In genomic region chr1:33334081-33334552, GRCh38 we compare ENCODE assay signal across 13 cellular contexts. TPM values are rescaled to one million over a fixed set of nuclear protein-coding genes. Genes with fewer than 3 reads are reported as not detected.
A peak's percentile ranks its signal among the peaks of the same experiment; 100 is the strongest.
DNase-seq lines count a peak whose midpoint lies in the region; ATAC-seq and TF ChIP-seq lines count a peak whose summit lies in the region.
"Had no signal": no experiment of that assay in that cellular context is flagged by ENCODE, and none has a peak within 500 bp of the region (broad histone marks: within the 10 kb centered on the region; RNA-seq: fewer than 3 reads in every experiment).

No MANE protein-coding gene starts in this region.

- H3K4me3 Mint-ChIP-seq in activated CD4-positive, alpha-beta memory T cell treated with anti-CD3 and anti-CD28 coated beads for 36 hours: no peak overlapping the region

- intact Hi-C loops in activated CD4-positive, alpha-beta memory T cell treated with anti-CD3 and anti-CD28 coated beads for 36 hours (cut with micrococcal nuclease): no loop called here

- peaks cover 13% of the 10 kb centered on the region for H3K4me1 Mint-ChIP-seq in activated CD4-positive, alpha-beta memory T cell treated with anti-CD3 and anti-CD28 coated beads for 36 hours (ENCODE audit: low read depth)

- CTCF ChIA-PET in activated CD4-positive, alpha-beta memory T cell treated with anti-CD3 and anti-CD28 coated beads for 36 hours (lab: Charles Lee): interaction anchor here (4.0 kb wide), 1 partner anchor 37 kb away, joined by 24 read pairs; no protein-coding TSS in a partner anchor

- no peak for TF ChIP-seq CTCF in RWPE2 (IDR thresholded peaks at IDR 0.05; ENCODE audit: poor library complexity, severe bottlenecking)

- H3K4me3 ChIP-seq in RWPE2 (ENCODE audit: severe bottlenecking) (no peak overlapping the region), muscle layer of colon (ENCODE audit: low read depth in 1 of 2, low read length in 2 of 2) (no peak overlapping the region)

- H3K27me3 ChIP-seq in RWPE2 (ENCODE audit: insufficient read depth, poor library complexity, severe bottlenecking): no peaks in the 10 kb centered on the region
- H3K27me3 ChIP-seq in muscle layer of colon (ENCODE audit: control insufficient read depth in 1 of 2, insufficient read depth in 2 of 2, low read length in 2 of 2): no peaks in the 10 kb centered on the region

- H3K27me3 Mint-ChIP-seq in activated CD4-positive, alpha-beta memory T cell treated with anti-CD3 and anti-CD28 coated beads for 36 hours: no peaks in the 10 kb centered on the region

- H3K9me3 ChIP-seq in RWPE2 (ENCODE audit: severe bottlenecking) (no peaks in the 10 kb centered on the region), muscle layer of colon (ENCODE audit: low read length) (no peaks in the 10 kb centered on the region)

- no peak for DNase-seq in RWPE2 (ENCODE audit: low spot score)
- peak; percentile 95 for DNase-seq in fibroblast of gingiva (ENCODE audit: low read depth)
- DNase-seq in DMS 273 (lab: John Stamatoyannopoulos, UW; ENCODE audit: unreplicated experiment): no peak
- DNase-seq in NCI-H524 (lab: John Stamatoyannopoulos, UW): no peak
- DNase-seq in activated CD4-positive, alpha-beta memory T cell treated with anti-CD3 and anti-CD28 coated beads for 36 hours: no peak
- DNase-seq in epidermal melanocyte (ENCODE audit: insufficient read length, low spot score): no peak
- DNase-seq: activated naive CD4-positive, alpha-beta T cell; NCI-H2107 had no signal

- no peaks in the 10 kb centered on the region for H3K9me3 Mint-ChIP-seq in activated CD4-positive, alpha-beta memory T cell treated with anti-CD3 and anti-CD28 coated beads for 36 hours

- H3K4me1 ChIP-seq in RWPE2 (ENCODE audit: insufficient read depth, poor library complexity, severe bottlenecking): peaks cover 39% of the 10 kb centered on the region
- H3K4me1 ChIP-seq in muscle layer of colon (ENCODE audit: insufficient read depth, low read length): peaks cover 55% of the 10 kb centered on the region

- H3K27ac Mint-ChIP-seq in activated CD4-positive, alpha-beta memory T cell treated with anti-CD3 and anti-CD28 coated beads for 36 hours: no peak overlapping the region

- POLR2A ChIA-PET in activated CD4-positive, alpha-beta memory T cell treated with anti-CD3 and anti-CD28 coated beads for 36 hours (lab: Charles Lee): interaction anchor here (1.5 kb wide), 1 partner anchor 16 kb away, joined by 3 read pairs; no protein-coding TSS in a partner anchor

- H3K27ac ChIP-seq in RWPE2 (ENCODE audit: poor library complexity, severe bottlenecking) (peak overlapping the region; percentile 99), muscle layer of colon (ENCODE audit: low read depth, low read length) (peak overlapping the region; percentile 61), temporal lobe (ENCODE audit: low read depth, low read length) (peak overlapping the region; percentile 60)

- no peak overlapping the region for H3K9ac ChIP-seq in muscle layer of colon (ENCODE audit: low read length)

- ATAC-seq in RWPE2 (ENCODE audit: low read depth): no peak
- ATAC-seq: activated CD4-positive, CD25-positive, alpha-beta regulatory T cell treated with anti-CD3 and anti-CD28 coated beads, Interleukin-2, amount 50 U/mL, for 24 hours had no signal

- peaks cover 13% of the 10 kb centered on the region for H3K36me3 Mint-ChIP-seq in activated CD4-positive, alpha-beta memory T cell treated with anti-CD3 and anti-CD28 coated beads for 36 hours

- peaks cover 92% of the 10 kb centered on the region for H3K36me3 ChIP-seq in RWPE2 (ENCODE audit: low read depth)
- peaks cover 30% of the 10 kb centered on the region for H3K36me3 ChIP-seq in muscle layer of colon (ENCODE audit: insufficient read depth, low read length)

RNA-seq across cellular contexts. Expression of gene A3GALT2, which starts 13.2 kb away (rescaled TPM):
- not detected for total RNA-seq in temporal lobe
- total RNA-seq in activated CD4-positive, alpha-beta memory T cell treated with anti-CD3 and anti-CD28 coated beads for 36 hours: not detected
- total RNA-seq: epithelial cell of proximal tubule, mononuclear cell had no signal
